1 cellular context compared by ENCODE assay signal in genomic region chr1:5427026-5427613, GRCh38.
TF ChIP-seq lines count a peak whose summit lies in the region.

No MANE protein-coding gene starts in this region.

TF ChIP-seq in HepG2, 621 proteins besides CTCF, POLR2A, EP300 and RAD21 (continued from another document):
- TF ChIP-seq ZNF784 (CRISPR knock-in tag; IDR thresholded peaks at IDR 0.05; ENCODE audit: borderline replicate concordance) (no peak), ZSCAN9 (CRISPR knock-in tag; IDR thresholded peaks at IDR 0.05; ENCODE audit: borderline replicate concordance) (no peak), MTA1 (CRISPR knock-in tag; IDR thresholded peaks at IDR 0.05; ENCODE audit: borderline replicate concordance) (no peak), MYC (CRISPR knock-in tag; IDR thresholded peaks at IDR 0.05; ENCODE audit: borderline replicate concordance) (no peak), DDIT3 (CRISPR knock-in tag; IDR thresholded peaks at IDR 0.05) (no peak), HMGA1 (CRISPR knock-in tag; conservative IDR thresholded peaks at IDR 0.05) (no peak), ZNF33A (CRISPR knock-in tag; IDR thresholded peaks at IDR 0.05; ENCODE audit: borderline replicate concordance) (no peak), USF2 (IDR thresholded peaks at IDR 0.05; ENCODE audit: low read depth, low read length) (no peak), USF2 (CRISPR knock-in tag; IDR thresholded peaks at IDR 0.05; ENCODE audit: borderline replicate concordance) (no peak), ZSCAN12 (CRISPR knock-in tag; IDR thresholded peaks at IDR 0.05) (no peak), ZZZ3 (CRISPR knock-in tag; IDR thresholded peaks at IDR 0.05; ENCODE audit: borderline replicate concordance) (no peak), ZIK1 (CRISPR knock-in tag; IDR thresholded peaks at IDR 0.05; ENCODE audit: borderline replicate concordance, low read depth) (no peak), ZBED4 (CRISPR knock-in tag; IDR thresholded peaks at IDR 0.05; ENCODE audit: borderline replicate concordance) (no peak)
